ENCODE assay signal across 7 cellular contexts in genomic region chr14:56474419-56475022, GRCh38.
DNase-seq lines count a peak whose midpoint lies in the region; ATAC-seq, FAIRE-seq and TF ChIP-seq lines count a peak whose summit lies in the region.

No MANE protein-coding gene starts in this region.

- peak; percentile 91 for TF ChIP-seq RAD21 in Ishikawa (IDR thresholded peaks at IDR 0.05; ENCODE audit: low read depth)

- H3K36me3 Mint-ChIP-seq in neural crest cell (ENCODE audit: low read depth): no peaks in the 10 kb centered on the region

- DNase-seq in ELF-1 (ENCODE audit: low read depth, low spot score) (peak; percentile 46), RCC 7860 (ENCODE audit: low spot score) (peak; percentile 6), epidermal melanocyte (ENCODE audit: insufficient read length, low spot score) (peak; percentile 29), neural crest cell (ENCODE audit: low read depth, low spot score) (peak; percentile 40)

- TF ChIP-seq EP300 in Ishikawa (IDR thresholded peaks at IDR 0.05; ENCODE audit: borderline replicate concordance): no peak

- no peaks in the 10 kb centered on the region for H3K4me1 Mint-ChIP-seq in neural crest cell

- no peaks in the 10 kb centered on the region for H3K9me3 Mint-ChIP-seq in neural crest cell

- H3K27me3 Mint-ChIP-seq in neural crest cell (ENCODE audit: low read depth): peaks cover 8% of the 10 kb centered on the region

- FAIRE-seq in RCC 7860 (lab: Jason Lieb, UNC): no peak

- H3K27ac Mint-ChIP-seq in neural crest cell (ENCODE audit: unreplicated experiment): no peak overlapping the region

- peak; percentile 91 for TF ChIP-seq CTCF in neural crest cell (conservative IDR thresholded peaks at IDR 0.05)

- no peak overlapping the region for H3K4me3 Mint-ChIP-seq in neural crest cell

- ATAC-seq in HG02571 (IDR thresholded peaks at IDR 0.05; ENCODE audit: unreplicated experiment) (no peak), HG03460 (IDR thresholded peaks at IDR 0.05; ENCODE audit: unreplicated experiment) (no peak)

TF ChIP-seq in Ishikawa, 13 proteins besides CTCF, POLR2A, EP300 and RAD21:
- TF ChIP-seq REST (IDR thresholded peaks at IDR 0.05; ENCODE audit: low read depth) (no peak), USF1 (IDR thresholded peaks at IDR 0.05) (no peak), ZBTB7A (IDR thresholded peaks at IDR 0.05; ENCODE audit: low read depth) (no peak), EGR1 (IDR thresholded peaks at IDR 0.05) (no peak), MAX (IDR thresholded peaks at IDR 0.05) (no peak), CEBPB (IDR thresholded peaks at IDR 0.05) (no peak), TCF12 (IDR thresholded peaks at IDR 0.05; ENCODE audit: low read depth) (no peak), NFIC (IDR thresholded peaks at IDR 0.05) (no peak), CREB1 (IDR thresholded peaks at IDR 0.05; ENCODE audit: low read depth) (no peak), FOXM1 (IDR thresholded peaks at IDR 0.05; ENCODE audit: borderline replicate concordance, low read depth) (no peak), YY1 (IDR thresholded peaks at IDR 0.05; ENCODE audit: low read depth) (no peak), TEAD4 (IDR thresholded peaks at IDR 0.05) (no peak), TAF1 (IDR thresholded peaks at IDR 0.05; ENCODE audit: low read depth) (no peak)
